8 cellular contexts compared by ENCODE assay signal in the genomic region with DNA sequence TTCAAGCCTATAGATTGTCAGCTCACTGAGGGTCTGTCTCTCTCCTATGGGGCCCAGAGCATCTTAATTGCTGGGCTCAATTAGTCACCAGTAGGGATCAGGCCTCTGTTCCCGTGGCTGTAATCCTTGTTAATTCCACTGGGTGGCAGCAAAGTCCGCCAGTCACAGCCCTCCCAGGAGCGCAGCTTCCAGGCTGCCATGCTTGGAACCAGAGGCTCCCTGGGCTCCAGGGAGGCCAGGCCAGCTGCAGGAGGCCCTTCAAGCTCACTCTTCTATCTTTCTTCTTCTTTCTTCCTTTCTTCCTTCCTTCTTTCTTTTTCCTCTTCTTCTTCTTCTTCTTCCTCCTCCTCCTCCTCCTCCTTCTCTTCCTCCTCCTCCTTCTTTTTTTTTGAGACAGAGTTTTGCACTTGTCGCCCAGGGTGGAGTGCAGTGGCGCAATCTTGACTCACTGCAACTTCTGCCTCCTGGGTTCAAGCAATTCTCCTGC. TPM values are rescaled to one million over a fixed set of nuclear protein-coding genes. Genes with fewer than 3 reads are reported as not detected.
A peak's percentile ranks its signal among the peaks of the same experiment; 100 is the strongest.
DNase-seq lines count a peak whose midpoint lies in the region; ATAC-seq lines count a peak whose summit lies in the region.

No MANE protein-coding gene starts in this region.

- no peaks in the 10 kb centered on the region for H3K9me3 ChIP-seq in effector memory CD4-positive, alpha-beta T cell (ENCODE audit: control insufficient read depth, low read length)

- no peaks in the 10 kb centered on the region for H3K79me1 ChIP-seq in mesendoderm (ENCODE audit: low read length)

- no peak overlapping the region for H2BK5ac ChIP-seq in mesendoderm (ENCODE audit: low read length)

- no peaks in the 10 kb centered on the region for H3K36me3 Mint-ChIP-seq in activated CD4-positive, alpha-beta memory T cell treated with anti-CD3 and anti-CD28 coated beads, Interleukin-2, amount 10 ng/mL, durations not matched to agents 7 days and 5 days (ENCODE audit: low read depth)

- no peak overlapping the region for H3K56ac ChIP-seq in mesendoderm (ENCODE audit: low read length)

- H3K27ac Mint-ChIP-seq in activated CD4-positive, alpha-beta memory T cell treated with anti-CD3 and anti-CD28 coated beads, Interleukin-2, amount 10 ng/mL, durations not matched to agents 7 days and 5 days = no peak overlapping the region

- no peaks in the 10 kb centered on the region for H3K27me3 ChIP-seq in effector memory CD4-positive, alpha-beta T cell (replicated peaks; ENCODE audit: control insufficient read depth, insufficient read depth, low read length, poor library complexity, severe bottlenecking)
- no peaks in the 10 kb centered on the region for H3K27me3 ChIP-seq in mesendoderm (ENCODE audit: insufficient read depth, low read length, poor library complexity)

- no peak overlapping the region for H3K23ac ChIP-seq in mesendoderm (ENCODE audit: low read length)

- no peak overlapping the region for H2BK120ac ChIP-seq in mesendoderm (ENCODE audit: low read depth, low read length)

- H3K79me2 ChIP-seq in mesendoderm (ENCODE audit: control insufficient read depth, insufficient read depth, low read length) = no peaks in the 10 kb centered on the region

- no peak overlapping the region for H3K27ac ChIP-seq in effector memory CD4-positive, alpha-beta T cell (ENCODE audit: insufficient read depth, low read length, poor library complexity, severe bottlenecking)
- H3K27ac ChIP-seq in mesendoderm (ENCODE audit: low read depth, low read length) = no peak overlapping the region

- ATAC-seq in GM18909 (IDR thresholded peaks at IDR 0.05; ENCODE audit: poor library complexity, unreplicated experiment) = no peak

- no peaks in the 10 kb centered on the region for H3K9me3 Mint-ChIP-seq in activated CD4-positive, alpha-beta memory T cell treated with anti-CD3 and anti-CD28 coated beads, Interleukin-2, amount 10 ng/mL, durations not matched to agents 7 days and 5 days

- H3K4me3 Mint-ChIP-seq in activated CD4-positive, alpha-beta memory T cell treated with anti-CD3 and anti-CD28 coated beads, Interleukin-2, amount 10 ng/mL, durations not matched to agents 7 days and 5 days = no peak overlapping the region

- no CpG with 5 or more reads among the region's 5 CpGs for WGBS in mesendoderm (ENCODE audit: extremely low coverage, insufficient coverage, low lambda C conversion rate)

- H4K8ac ChIP-seq in mesendoderm (ENCODE audit: low read depth, low read length) = no peak overlapping the region

- CTCF ChIA-PET in activated CD4-positive, alpha-beta memory T cell treated with anti-CD3 and anti-CD28 coated beads, Interleukin-2, amount 10 ng/mL, durations not matched to agents 7 days and 5 days (lab: Charles Lee) = interaction anchor here (1.0 to 5.4 kb wide), 10 partner anchors 8 to 109 kb away, joined by 3 to 51 read pairs (median 7); a partner anchor contains a TSS

- DNase-seq in GDM1 (lab: John Stamatoyannopoulos, UW) (peak; percentile 62), HK-2 (ENCODE audit: unreplicated experiment) (peak; percentile 71), NCI-H82 (lab: John Stamatoyannopoulos, UW) (peak; percentile 93), mesendoderm (peak; percentile 88)
- peak; percentile 79 for DNase-seq in activated CD4-positive, alpha-beta memory T cell treated with anti-CD3 and anti-CD28 coated beads, Interleukin-2, amount 10 ng/mL, durations not matched to agents 7 days and 5 days
- DNase-seq in effector memory CD4-positive, alpha-beta T cell = peak; percentile 51 to 65 (median 55)
- DNase-seq in stimulated activated CD8-positive, alpha-beta memory T cell treated with anti-CD3 and anti-CD28 coated beads, Interleukin-4, amount 100 ng/mL, for 48 hours = peak; percentile 84

- H3K4me3 ChIP-seq in effector memory CD4-positive, alpha-beta T cell (ENCODE audit: insufficient read depth, low read depth, low read length, poor library complexity, severe bottlenecking) = no peak overlapping the region
- H3K4me3 ChIP-seq in mesendoderm (ENCODE audit: low read length) = no peak overlapping the region

- H3K4me1 ChIP-seq in effector memory CD4-positive, alpha-beta T cell (ENCODE audit: control insufficient read depth, insufficient read depth, low read length, poor library complexity, severe bottlenecking) = no peaks in the 10 kb centered on the region
- H3K4me1 ChIP-seq in mesendoderm (ENCODE audit: control insufficient read depth, low read depth, low read length) = no peaks in the 10 kb centered on the region

- POLR2A ChIA-PET in activated CD4-positive, alpha-beta memory T cell treated with anti-CD3 and anti-CD28 coated beads, Interleukin-2, amount 10 ng/mL, durations not matched to agents 7 days and 5 days (lab: Charles Lee) = interaction anchor here (1.2 to 1.7 kb wide), 3 partner anchors 11 to 67 kb away, joined by 3 to 12 read pairs (median 5); a partner anchor contains a TSS

- no peak overlapping the region for H2AK5ac ChIP-seq in mesendoderm (ENCODE audit: low read length)

- no peak overlapping the region for H3K4ac ChIP-seq in mesendoderm (ENCODE audit: low read depth, low read length)

- H3K36me3 ChIP-seq in effector memory CD4-positive, alpha-beta T cell (ENCODE audit: control insufficient read depth, insufficient read depth, low read length) = no peaks in the 10 kb centered on the region
- no peaks in the 10 kb centered on the region for H3K36me3 ChIP-seq in mesendoderm (ENCODE audit: control insufficient read depth, insufficient read depth, low read length)

- H3K27me3 Mint-ChIP-seq in activated CD4-positive, alpha-beta memory T cell treated with anti-CD3 and anti-CD28 coated beads, Interleukin-2, amount 10 ng/mL, durations not matched to agents 7 days and 5 days = peaks cover 17% of the 10 kb centered on the region

- no peak overlapping the region for H3K4me2 ChIP-seq in mesendoderm (ENCODE audit: low read length)

- H3K9ac ChIP-seq in mesendoderm (ENCODE audit: low read length) = no peak overlapping the region

- no peaks in the 10 kb centered on the region for H3K4me1 Mint-ChIP-seq in activated CD4-positive, alpha-beta memory T cell treated with anti-CD3 and anti-CD28 coated beads, Interleukin-2, amount 10 ng/mL, durations not matched to agents 7 days and 5 days

- H3K18ac ChIP-seq in mesendoderm (ENCODE audit: low read length) = no peak overlapping the region

- H4K5ac ChIP-seq in mesendoderm (ENCODE audit: low read length) = no peak overlapping the region

- no peak overlapping the region for H2BK15ac ChIP-seq in mesendoderm (replicated peaks; ENCODE audit: low read depth)

RNA-seq across cellular contexts. Expression of a gene that starts 14.4 kb away (rescaled TPM):
- 10 to 100 TPM in 1 of 2 experiments, not detected in 1; 12.9 TPM for total RNA-seq in activated CD4-positive, alpha-beta memory T cell treated with anti-CD3 and anti-CD28 coated beads, Interleukin-2, amount 10 ng/mL, durations not matched to agents 7 days and 5 days
- not detected for polyA plus RNA-seq in mesendoderm (2013, experiment 1 of 2)
- polyA plus RNA-seq in mesendoderm (2013, experiment 2 of 2) = not detected

RNA-seq across cellular contexts. Expression of a gene that starts 23.1 kb away (rescaled TPM):
- not detected for total RNA-seq in activated CD4-positive, alpha-beta memory T cell treated with anti-CD3 and anti-CD28 coated beads, Interleukin-2, amount 10 ng/mL, durations not matched to agents 7 days and 5 days
- not detected for polyA plus RNA-seq in mesendoderm (2013, experiment 1 of 2)
- not detected for polyA plus RNA-seq in mesendoderm (2013, experiment 2 of 2)

RNA-seq across cellular contexts. Expression of a gene that starts 32.2 kb away (rescaled TPM):
- total RNA-seq in activated CD4-positive, alpha-beta memory T cell treated with anti-CD3 and anti-CD28 coated beads, Interleukin-2, amount 10 ng/mL, durations not matched to agents 7 days and 5 days = 10 to 100 TPM; 14.9 to 15.7 TPM
- 3.0 TPM for polyA plus RNA-seq in mesendoderm (2013, experiment 1 of 2)
- 3.0 TPM for polyA plus RNA-seq in mesendoderm (2013, experiment 2 of 2)

RNA-seq across cellular contexts. Expression of a gene that starts 58.9 kb away (rescaled TPM):
- not detected for total RNA-seq in activated CD4-positive, alpha-beta memory T cell treated with anti-CD3 and anti-CD28 coated beads, Interleukin-2, amount 10 ng/mL, durations not matched to agents 7 days and 5 days
- 44.0 TPM for polyA plus RNA-seq in mesendoderm (2013, experiment 1 of 2)
- 43.7 TPM for polyA plus RNA-seq in mesendoderm (2013, experiment 2 of 2)
